8 cellular contexts compared by ENCODE assay signal in the genomic region with DNA sequence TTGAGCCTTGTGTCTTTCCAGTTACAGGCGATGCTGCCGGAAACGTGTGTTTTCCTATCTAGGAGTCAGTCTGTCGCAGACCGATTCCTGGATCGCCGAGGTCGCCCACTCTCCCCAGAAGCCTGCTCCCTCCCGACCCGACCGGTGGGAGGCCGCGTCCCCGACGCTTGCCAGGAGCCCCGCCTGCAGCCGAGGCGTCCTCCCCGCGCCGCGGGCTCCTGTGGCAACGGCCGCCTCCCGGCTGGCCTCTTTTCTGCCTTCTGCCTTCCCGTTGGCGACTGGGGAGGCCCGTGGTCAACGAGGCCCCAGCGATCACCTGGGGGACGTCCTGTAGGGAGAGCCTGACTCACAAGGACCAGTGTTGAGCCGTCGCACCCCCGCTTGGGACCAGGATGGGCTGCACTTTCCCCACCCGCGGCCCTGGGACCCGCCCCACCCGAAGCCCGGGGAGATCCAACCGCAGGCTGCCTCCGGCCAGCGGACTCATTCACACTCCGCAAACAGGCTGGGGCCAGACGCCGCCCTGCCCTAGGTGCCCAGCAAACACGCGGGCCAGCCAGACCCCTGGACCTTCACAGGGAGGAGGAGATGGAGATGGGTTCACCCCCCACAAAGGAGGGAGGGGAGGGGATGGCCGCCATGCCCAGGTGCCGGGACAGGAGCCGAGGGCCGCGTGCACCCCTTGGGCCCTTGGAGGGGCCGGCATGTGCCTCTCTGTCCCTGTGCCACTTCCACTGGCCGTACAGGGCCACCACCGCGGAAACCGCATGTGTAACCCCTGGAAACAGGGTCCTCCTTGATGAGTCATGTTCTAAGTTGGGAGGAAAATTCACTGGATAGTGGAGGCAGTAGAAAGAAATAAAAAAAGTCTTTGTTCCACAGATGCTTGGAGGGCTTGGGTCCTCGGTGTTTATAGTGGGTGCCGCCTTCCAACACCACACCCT. TPM values are rescaled to one million over a fixed set of nuclear protein-coding genes. Genes with fewer than 3 reads are reported as not detected.
A peak's percentile ranks its signal among the peaks of the same experiment; 100 is the strongest.
DNase-seq lines count a peak whose midpoint lies in the region; ATAC-seq and TF ChIP-seq lines count a peak whose summit lies in the region.

No MANE protein-coding gene starts in this region.

- intact Hi-C loops in dorsolateral prefrontal cortex (cut with DNase I) (no loop called here), lower leg skin (cut with DNase I; ENCODE audit: low total_unique reads) (loop anchor here (10.0 kb wide), 1 partner anchor 120 kb away; a partner anchor contains a TSS)

- 1% methylated on average over 43 to 48 of the region's 59 CpGs for WGBS in lower leg skin, 2 donors

- peak; percentile 62 for DNase-seq in activated effector memory CD4-positive, alpha-beta T cell treated with anti-CD3 and anti-CD28 coated beads, Interleukin-2, amount 50 U/mL, for 16 hours
- DNase-seq in activated effector memory CD4-positive, alpha-beta T cell treated with Interleukin-2 at 50 U/mL for 16 hours, result no peak
- DNase-seq in RWPE2 (ENCODE audit: low spot score) (peak; percentile 70), dorsolateral prefrontal cortex (peak in 3 of 10 donors; percentile 37 to 52 (median 47)), lower leg skin (ENCODE audit: low spot score in 2 of 2) (peak in 1 of 2 donors; percentile 93), thoracic aorta (ENCODE audit: low spot score) (no peak), NCI-H1092 treated with DMSO at 0.1 percent for 48 hours (lab: John Stamatoyannopoulos, UW) (no peak)

- H3K27ac ChIP-seq in RWPE2 (ENCODE audit: poor library complexity, severe bottlenecking), result no peak overlapping the region
- H3K27ac ChIP-seq in dorsolateral prefrontal cortex, result peak overlapping the region in 52 of 59 donors; percentile 2 to 86 (median 64)
- peak overlapping the region; percentile 96 to 98 for H3K27ac ChIP-seq in thoracic aorta

- no peaks in the 10 kb centered on the region for H3K27me3 ChIP-seq in RWPE2 (ENCODE audit: insufficient read depth, poor library complexity, severe bottlenecking)
- peaks cover 0 to 57% (median 16%) of the 10 kb centered on the region in 45 donors for H3K27me3 ChIP-seq in dorsolateral prefrontal cortex
- no peaks in the 10 kb centered on the region for H3K27me3 ChIP-seq in thoracic aorta (replicated peaks; ENCODE audit: insufficient read depth)

- ATAC-seq in RWPE2 (ENCODE audit: low read depth) (peak; percentile 44; the same call in 2 of the 3 replicates), thoracic aorta (ENCODE audit: insufficient number of reproducible peaks, low FRiP score, low read depth) (peak; percentile 46), HG03565 (IDR thresholded peaks at IDR 0.05; ENCODE audit: unreplicated experiment) (no peak)

- H3K4me3 ChIP-seq in RWPE2 (ENCODE audit: severe bottlenecking), result peak overlapping the region; percentile 30
- H3K4me3 ChIP-seq in dorsolateral prefrontal cortex, result peak overlapping the region; percentile 29 to 79 (median 59)
- H3K4me3 ChIP-seq in lower leg skin (ENCODE audit: low read depth, poor library complexity, severe bottlenecking), result peak overlapping the region; percentile 22
- H3K4me3 ChIP-seq in thoracic aorta, result peak overlapping the region; percentile 75

- no peak for TF ChIP-seq POLR2A in lower leg skin (IDR thresholded peaks at IDR 0.05)

- TF ChIP-seq CTCF in RWPE2 (IDR thresholded peaks at IDR 0.05; ENCODE audit: poor library complexity, severe bottlenecking) (no peak), dorsolateral prefrontal cortex (IDR thresholded peaks at IDR 0.05 in 54 of 56, conservative IDR thresholded peaks at IDR 0.05 in 2 of 56; ENCODE audit: low read depth in 1 of 56, partially characterized antibody in 56 of 56) (no peak), lower leg skin (IDR thresholded peaks at IDR 0.05) (no peak), thoracic aorta (IDR thresholded peaks at IDR 0.05) (no peak)

- H3K36me3 ChIP-seq in RWPE2 (ENCODE audit: low read depth) (no peaks in the 10 kb centered on the region), thoracic aorta (no peaks in the 10 kb centered on the region)

- H3K9me3 ChIP-seq in RWPE2 (ENCODE audit: severe bottlenecking), result no peaks in the 10 kb centered on the region
- no peaks in the 10 kb centered on the region for H3K9me3 ChIP-seq in thoracic aorta

- H3K4me1 ChIP-seq in RWPE2 (ENCODE audit: insufficient read depth, poor library complexity, severe bottlenecking) (peaks cover 7% of the 10 kb centered on the region), thoracic aorta (ENCODE audit: control insufficient read depth in 1 of 2, low read depth in 2 of 2) (peaks cover 17 to 60% of the 10 kb centered on the region in 2 donors)

RNA-seq across cellular contexts. Expression of a gene that starts 7.2 kb away (rescaled TPM):
- total RNA-seq in dorsolateral prefrontal cortex (100 to 1,000 TPM in 9 of 120 experiments, 10 to 100 TPM in 111; 33.4 to 128 (median 64.7) TPM), lower leg skin (100 to 1,000 TPM in 3 of 4 donors, 10 to 100 TPM in 1; 94.9 to 265 (median 133) TPM), thoracic aorta (1,000 to 10,000 TPM in 1 of 2 donors, 100 to 1,000 TPM in 1; 814 to 1,189 TPM)

Comparison
In these comparisons a context has a peak if more than half of its experiments do, and no peak if none do; other contexts are left out.
1. DNase-seq: peak in activated effector memory CD4-positive, alpha-beta T cell treated with anti-CD3 and anti-CD28 coated beads, Interleukin-2, amount 50 U/mL, for 16 hours (single experiment) and RWPE2 (single experiment); none in activated effector memory CD4-positive, alpha-beta T cell treated with Interleukin-2 at 50 U/mL for 16 hours (single experiment), thoracic aorta (single experiment) and NCI-H1092 treated with DMSO at 0.1 percent for 48 hours (single experiment).
2. H3K4me3 ChIP-seq: peak in every context shown above with its lines; median percentile 75 in thoracic aorta; 59 in dorsolateral prefrontal cortex; 30 in RWPE2; 22 in lower leg skin.